Comparison of ENCODE assay signal across 19 cellular contexts in the genomic region with DNA sequence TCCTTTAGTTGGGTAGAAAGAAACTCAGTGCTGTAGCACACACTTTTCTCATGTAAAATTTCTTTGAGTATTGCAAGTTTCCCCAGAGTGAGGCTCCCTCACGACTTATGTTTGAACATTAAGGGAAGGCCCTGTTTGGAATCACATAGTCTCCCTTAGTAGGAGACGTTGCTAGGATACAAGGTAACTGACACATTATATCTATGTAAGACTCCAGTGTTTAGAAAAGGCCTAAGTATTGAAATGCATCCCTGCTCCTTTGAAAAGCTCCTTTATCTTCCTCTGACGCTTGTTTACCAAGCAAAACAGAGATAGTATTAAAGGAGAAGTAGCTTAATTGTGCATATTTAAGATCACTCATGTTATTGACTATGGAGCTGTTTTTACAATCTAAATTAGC.
DNase-seq lines count a peak whose midpoint lies in the region; ATAC-seq and TF ChIP-seq lines count a peak whose summit lies in the region.
"Had no signal": no experiment of that assay in that cellular context is flagged by ENCODE, and none has a peak within 500 bp of the region (broad histone marks: within the 10 kb centered on the region; RNA-seq: fewer than 3 reads in every experiment).

No MANE protein-coding gene starts in this region.

- CTCF ChIA-PET in IMR-90 (lab: Yijun Ruan, JAX): interaction anchor here (1.2 to 1.6 kb wide), 3 partner anchors 14 to 248 kb away, joined by 3 to 4 read pairs (median 4); partner anchors contain the start of gene PHLPP1

- H2BK20ac ChIP-seq in IMR-90 (ENCODE audit: low read depth, low read length): no peak overlapping the region

- H2BK120ac ChIP-seq in IMR-90 (ENCODE audit: low read depth, low read length): no peak overlapping the region

- no peaks in the 10 kb centered on the region for H3K9me3 Mint-ChIP-seq in endodermal cell

- POLR2A ChIA-PET in IMR-90 (lab: Charles Lee; ENCODE audit: unreplicated experiment): no interaction called here

- H3K18ac ChIP-seq in IMR-90 (ENCODE audit: low read depth, low read length): no peak overlapping the region

- no peak overlapping the region for H3K56ac ChIP-seq in IMR-90 (ENCODE audit: extremely low read depth, insufficient read depth, low read length)

- no peak overlapping the region for H2BK5ac ChIP-seq in IMR-90 (ENCODE audit: low read depth, low read length, poor library complexity, severe bottlenecking)

- no peaks in the 10 kb centered on the region for H4K20me1 ChIP-seq in IMR-90 (ENCODE audit: insufficient read depth, low read length)

- no peak for TF ChIP-seq CTCF in IMR-90 (conservative IDR thresholded peaks at IDR 0.05; ENCODE audit: low read depth, low read length)
- TF ChIP-seq CTCF in endodermal cell (conservative IDR thresholded peaks at IDR 0.05): no peak

- no TSS peak for BruUV-seq in IMR-90 (replicated peaks; lab: Mats Ljungman, UMichigan)

- H3K23ac ChIP-seq in IMR-90 (ENCODE audit: low read depth, low read length): no peak overlapping the region

- H4K8ac ChIP-seq in IMR-90 (ENCODE audit: low read depth in 2 of 2, low read length in 2 of 2): no peak overlapping the region

- H2BK15ac ChIP-seq in IMR-90 (ENCODE audit: low read depth, low read length): no peak overlapping the region

- H3K9me3 ChIP-seq in IMR-90 (ENCODE audit: control insufficient read depth, insufficient read depth, low read length) (no peaks in the 10 kb centered on the region), endodermal cell (ENCODE audit: control insufficient read depth, low read length) (no peaks in the 10 kb centered on the region)
- H3K9me3 ChIP-seq: SJSA1 had no signal

- H2AK5ac ChIP-seq in IMR-90 (ENCODE audit: low read depth, low read length): no peak overlapping the region

- DNase-seq in IMR-90 (peak; percentile 4), NCI-H2196 treated with DMSO at 0.1 percent for 48 hours (lab: John Stamatoyannopoulos, UW; ENCODE audit: unreplicated experiment) (peak; percentile 23), endodermal cell (no peak), sciatic nerve (ENCODE audit: low spot score) (no peak), HUDEP-2 (lab: John Stamatoyannopoulos, UW; ENCODE audit: unreplicated experiment in 76 of 76) (no peak), H7 (no peak), SKM-1 (lab: John Stamatoyannopoulos, UW; ENCODE audit: unreplicated experiment) (no peak)
- DNase-seq: activated CD4-positive, alpha-beta T cell treated with anti-CD3 and anti-CD28 coated beads for 1 hour; activated CD8-positive, alpha-beta memory T cell treated with anti-CD3 and anti-CD28 coated beads, Interleukin-2, amount 10 ng/mL, durations not matched to agents 7 days and 5 days; activated gamma-delta T cell; foreskin fibroblast; GF-D8; left ventricle myocardium superior; MV-4-11; PC-3; stimulated activated CD4-positive, alpha-beta T cell treated with anti-CD3 and anti-CD28 coated beads, Interleukin-4, amount 100 ng/mL, for 24 hours had no signal

- no peak overlapping the region for H2AK9ac ChIP-seq in IMR-90 (replicated peaks; ENCODE audit: low read depth, low read length, poor library complexity)

- H3K4ac ChIP-seq in IMR-90 (ENCODE audit: low read depth, low read length): no peak overlapping the region

- WGBS in IMR-90 (ENCODE audit: extremely low coverage in 2 of 2, insufficient read length in 1 of 2), 2 experiments: no CpG with 5 or more reads among the region's 3 CpGs
- 68 to 70% methylated on average over 2 to 3 of the region's 3 CpGs for WGBS in endodermal cell (ENCODE audit: insufficient coverage in 1 of 2, insufficient read length in 1 of 2), 2 experiments

- peaks cover 34% of the 10 kb centered on the region for H3K36me3 Mint-ChIP-seq in endodermal cell (ENCODE audit: low read depth)

- H3K4me3 ChIP-seq in IMR-90 (ENCODE audit: insufficient read depth, low read depth, low read length) (no peak overlapping the region), endodermal cell (ENCODE audit: low read length) (no peak overlapping the region), H7 (ENCODE audit: insufficient read depth, low read depth, low read length) (no peak overlapping the region)
- H3K4me3 ChIP-seq: K562, SJSA1 had no signal

- no peak for TF ChIP-seq RAD21 in IMR-90 (IDR thresholded peaks at IDR 0.05; ENCODE audit: low read length)

- H3K27me3 Mint-ChIP-seq in endodermal cell (ENCODE audit: insufficient read depth): no peaks in the 10 kb centered on the region
- H3K27me3 Mint-ChIP-seq: activated CD8-positive, alpha-beta memory T cell treated with anti-CD3 and anti-CD28 coated beads, Interleukin-2, amount 10 ng/mL, durations not matched to agents 7 days and 5 days had no signal

- no peaks in the 10 kb centered on the region; the same call in 1 of the 2 replicates for H3K9me1 ChIP-seq in IMR-90 (ENCODE audit: insufficient read depth, low read length)

- no peak for ATAC-seq in IMR-90 (ENCODE audit: low read depth)
- peak; percentile 32 for ATAC-seq in sciatic nerve
- ATAC-seq: activated CD8-positive, alpha-beta memory T cell treated with anti-CD3 and anti-CD28 coated beads, Interleukin-2, amount 10 ng/mL, durations not matched to agents 7 days and 5 days; K562; left ventricle myocardium superior; PC-3 had no signal

- in situ Hi-C loops in IMR-90 (cut with MboI; ENCODE audit: low sequenced_read_pairs): no loop called here

- H3K14ac ChIP-seq in IMR-90 (replicated peaks; ENCODE audit: low read depth, low read length): no peak overlapping the region

- H3K4me1 Mint-ChIP-seq in endodermal cell: no peaks in the 10 kb centered on the region
- H3K4me1 Mint-ChIP-seq: activated CD8-positive, alpha-beta memory T cell treated with anti-CD3 and anti-CD28 coated beads, Interleukin-2, amount 10 ng/mL, durations not matched to agents 7 days and 5 days had no signal

- H4K5ac ChIP-seq in IMR-90 (ENCODE audit: low read depth, low read length): no peak overlapping the region

- H3K9ac ChIP-seq in IMR-90 (ENCODE audit: low read depth, low read length) (no peak overlapping the region), endodermal cell (ENCODE audit: extremely low read depth, low read length, poor library complexity, severe bottlenecking) (no peak overlapping the region)
- H3K9ac ChIP-seq: parathyroid adenoma had no signal

- H2AFZ ChIP-seq in IMR-90 (replicated peaks; ENCODE audit: low read length, poor library complexity): no peak overlapping the region
- H2AFZ ChIP-seq: parathyroid adenoma had no signal

- intact Hi-C loops in IMR-90 (cut with micrococcal nuclease) (no loop called here), sciatic nerve (cut with DNase I) (no loop called here)

- TF ChIP-seq POLR2A in IMR-90 (IDR thresholded peaks at IDR 0.05; ENCODE audit: low read depth, low read length): no peak

- dilution Hi-C loops in IMR-90 (cut with HindIII; ENCODE audit: low sequenced_read_pairs, unreplicated experiment): no loop called here

- H3K4me3 Mint-ChIP-seq in endodermal cell: no peak overlapping the region
- H3K4me3 Mint-ChIP-seq: activated CD8-positive, alpha-beta memory T cell treated with anti-CD3 and anti-CD28 coated beads, Interleukin-2, amount 10 ng/mL, durations not matched to agents 7 days and 5 days had no signal

- H4K91ac ChIP-seq in IMR-90 (ENCODE audit: insufficient read depth, low read depth, low read length): no peak overlapping the region

- H3K27me3 ChIP-seq in IMR-90 (ENCODE audit: control insufficient read depth, insufficient read depth, low read length) (no peaks in the 10 kb centered on the region), endodermal cell (ENCODE audit: control insufficient read depth, insufficient read depth, low read length, poor library complexity, severe bottlenecking) (no peaks in the 10 kb centered on the region), H7 (ENCODE audit: control insufficient read depth, insufficient read depth, low read length) (no peaks in the 10 kb centered on the region)
- H3K27me3 ChIP-seq: SJSA1 had no signal

- H3K4me2 ChIP-seq in IMR-90 (ENCODE audit: low read depth, low read length): no peak overlapping the region

- H3K4me1 ChIP-seq in IMR-90 (ENCODE audit: control insufficient read depth, insufficient read depth, low read length): no peaks in the 10 kb centered on the region; the same call in 1 of the 2 replicates
- no peaks in the 10 kb centered on the region for H3K4me1 ChIP-seq in endodermal cell (ENCODE audit: control insufficient read depth, insufficient read depth, low read length)
- H3K4me1 ChIP-seq: parathyroid adenoma had no signal

- H3K27ac ChIP-seq in IMR-90 (ENCODE audit: insufficient read depth, low read length) (no peak overlapping the region), endodermal cell (ENCODE audit: low read depth, low read length) (peak overlapping the region; percentile 37)
- H3K27ac ChIP-seq: parathyroid adenoma, SJSA1 had no signal

- no peaks in the 10 kb centered on the region for H3K79me1 ChIP-seq in IMR-90 (ENCODE audit: low read depth in 1 of 2, low read length in 2 of 2)

- no peak overlapping the region for H3K27ac Mint-ChIP-seq in endodermal cell
- H3K27ac Mint-ChIP-seq: activated CD8-positive, alpha-beta memory T cell treated with anti-CD3 and anti-CD28 coated beads, Interleukin-2, amount 10 ng/mL, durations not matched to agents 7 days and 5 days had no signal

- H3K36me3 ChIP-seq in IMR-90 (ENCODE audit: control insufficient read depth, insufficient read depth, low read length) (0 out of 2 replicates have a peak, but pooled peaks cover 2% of the 10 kb centered on the region), endodermal cell (ENCODE audit: control insufficient read depth, insufficient read depth, low read length) (peaks cover 9% of the 10 kb centered on the region), H7 (replicated peaks; ENCODE audit: control insufficient read depth, insufficient read depth, low read length) (peaks cover 8% of the 10 kb centered on the region)
- H3K36me3 ChIP-seq: SJSA1 had no signal

TF ChIP-seq in IMR-90, 13 proteins besides CTCF, POLR2A, EP300 and RAD21 (continues in another document):
- TF ChIP-seq MXI1 (IDR thresholded peaks at IDR 0.05; ENCODE audit: borderline replicate concordance, low read depth, low read length) (no peak), SMC3 (IDR thresholded peaks at IDR 0.05; ENCODE audit: low read depth, low read length) (no peak), CEBPB (IDR thresholded peaks at IDR 0.05; ENCODE audit: low read depth, low read length) (no peak), NFE2L2 (IDR thresholded peaks at IDR 0.05; ENCODE audit: low read depth, low read length) (no peak), RFX5 (IDR thresholded peaks at IDR 0.05; ENCODE audit: low read depth, low read length) (no peak), MAZ (IDR thresholded peaks at IDR 0.05; ENCODE audit: borderline replicate concordance, low read depth, low read length) (no peak), MAFK (IDR thresholded peaks at IDR 0.05; ENCODE audit: low read depth, low read length) (no peak), RCOR1 (IDR thresholded peaks at IDR 0.05; ENCODE audit: insufficient replicate concordance, low read length) (no peak), CHD1 (IDR thresholded peaks at IDR 0.05; ENCODE audit: low read depth, low read length) (no peak)

Comparison
In these comparisons a context has a peak if more than half of its experiments do, and no peak if none do; other contexts are left out.
1. DNase-seq: peak in IMR-90 (single experiment) and NCI-H2196 treated with DMSO at 0.1 percent for 48 hours (single experiment); none in endodermal cell (single experiment), sciatic nerve (single experiment), HUDEP-2 (0 of 76), H7 (single experiment) and SKM-1 (single experiment).